In genomic region chr5:142618125-142618524, GRCh38 we compare ENCODE assay signal across 11 cellular contexts.
A peak's percentile ranks its signal among the peaks of the same experiment; 100 is the strongest.
DNase-seq lines count a peak whose midpoint lies in the region; ATAC-seq and TF ChIP-seq lines count a peak whose summit lies in the region.
"Had no signal": no experiment of that assay in that cellular context is flagged by ENCODE, and none has a peak within 500 bp of the region (broad histone marks: within the 10 kb centered on the region; RNA-seq: fewer than 3 reads in every experiment).

No MANE protein-coding gene starts in this region.

- no peak overlapping the region for H3K4me3 ChIP-seq in tibial artery
- no peak overlapping the region for H3K4me3 ChIP-seq in esophagus squamous epithelium

- ATAC-seq in GM19463 (IDR thresholded peaks at IDR 0.05; ENCODE audit: unreplicated experiment): no peak
- ATAC-seq in GM19324 (IDR thresholded peaks at IDR 0.05; ENCODE audit: low FRiP score, unreplicated experiment): no peak

- H3K4me1 ChIP-seq in tibial artery: peaks cover 0 to 35% (median 16%) of the 10 kb centered on the region in 4 donors
- no peaks in the 10 kb centered on the region for H3K4me1 ChIP-seq in esophagus squamous epithelium

- peak overlapping the region in 1 of 2 donors; percentile 15 for H3K27ac ChIP-seq in tibial artery
- H3K27ac ChIP-seq in esophagus squamous epithelium: no peak overlapping the region

- H3K4me3 Mint-ChIP-seq in activated CD4-positive, alpha-beta memory T cell treated with anti-CD3 and anti-CD28 coated beads for 36 hours: no peak overlapping the region
- H3K4me3 Mint-ChIP-seq: activated T-helper 1 cell treated with anti-CD3 and anti-CD28 coated beads, Interleukin-12 subunit alpha, Interleukin-12 subunit beta, Interleukin-2, Interleukin-4 antibody, amounts not matched to agents 30 ng/mL and 10 ng/mL and 1 ng/mL, durations not matched to agents 14 hours and 24 hours and 36 hours; stimulated activated naive B cell treated with anti-CD40 and anti-IgM and Interleukin-4, amounts not matched to agents 10 μg/mL and 1 μg/mL and 100 μg/mL, for 72 hours had no signal

- no peak for TF ChIP-seq POLR2A in esophagus squamous epithelium (IDR thresholded peaks at IDR 0.05)

- WGBS in esophagus squamous epithelium, 2 donors: 58 to 67% methylated on average over 6 of the region's 6 CpGs

- H3K27me3 ChIP-seq in tibial artery (no peaks in the 10 kb centered on the region), esophagus squamous epithelium (no peaks in the 10 kb centered on the region)

- TF ChIP-seq CTCF in tibial artery (IDR thresholded peaks at IDR 0.05) (no peak), esophagus squamous epithelium (IDR thresholded peaks at IDR 0.05) (no peak)

- H3K9me3 ChIP-seq in tibial artery (no peaks in the 10 kb centered on the region), esophagus squamous epithelium (no peaks in the 10 kb centered on the region)

- no peak overlapping the region for H3K27ac Mint-ChIP-seq in activated CD4-positive, alpha-beta memory T cell treated with anti-CD3 and anti-CD28 coated beads for 36 hours
- H3K27ac Mint-ChIP-seq: stimulated activated naive B cell treated with anti-CD40 and anti-IgM and Interleukin-4, amounts not matched to agents 10 μg/mL and 1 μg/mL and 100 μg/mL, for 72 hours had no signal

- H3K4me1 Mint-ChIP-seq in activated CD4-positive, alpha-beta memory T cell treated with anti-CD3 and anti-CD28 coated beads for 36 hours (ENCODE audit: low read depth): peaks cover 12% of the 10 kb centered on the region
- H3K4me1 Mint-ChIP-seq: stimulated activated naive B cell treated with anti-CD40 and anti-IgM and Interleukin-4, amounts not matched to agents 10 μg/mL and 1 μg/mL and 100 μg/mL, for 72 hours had no signal

- H3K9me3 Mint-ChIP-seq in activated CD4-positive, alpha-beta memory T cell treated with anti-CD3 and anti-CD28 coated beads for 36 hours: no peaks in the 10 kb centered on the region
- H3K9me3 Mint-ChIP-seq: activated T-helper 1 cell treated with anti-CD3 and anti-CD28 coated beads, Interleukin-12 subunit alpha, Interleukin-12 subunit beta, Interleukin-2, Interleukin-4 antibody, amounts not matched to agents 30 ng/mL and 10 ng/mL and 1 ng/mL, durations not matched to agents 14 hours and 24 hours and 36 hours; stimulated activated naive B cell treated with anti-CD40 and anti-IgM and Interleukin-4, amounts not matched to agents 10 μg/mL and 1 μg/mL and 100 μg/mL, for 72 hours had no signal

- DNase-seq in AG08395 (ENCODE audit: low spot score): peak; percentile 67
- peak; percentile 96 for DNase-seq in HCEC 1CT
- peak; percentile 73 for DNase-seq in activated CD4-positive, alpha-beta memory T cell treated with anti-CD3 and anti-CD28 coated beads for 36 hours
- DNase-seq in hepatic stellate cell (ENCODE audit: low spot score): peak; percentile 60
- DNase-seq in tibial artery: no peak
- DNase-seq in esophagus squamous epithelium (lab: John Stamatoyannopoulos, UW): no peak
- DNase-seq: NCI-H2107; stimulated activated naive B cell treated with anti-CD40 and anti-IgM and Interleukin-4, amounts not matched to agents 10 μg/mL and 1 μg/mL and 100 μg/mL, for 72 hours had no signal

- CTCF ChIA-PET in activated CD4-positive, alpha-beta memory T cell treated with anti-CD3 and anti-CD28 coated beads for 36 hours (lab: Charles Lee): interaction anchor here (1.2 to 1.8 kb wide), 4 partner anchors 27 to 95 kb away, joined by 3 to 12 read pairs (median 5); no protein-coding TSS in a partner anchor

- POLR2A ChIA-PET in activated CD4-positive, alpha-beta memory T cell treated with anti-CD3 and anti-CD28 coated beads for 36 hours (lab: Charles Lee): no interaction called here

- H3K36me3 ChIP-seq in tibial artery (no peaks in the 10 kb centered on the region), esophagus squamous epithelium (no peaks in the 10 kb centered on the region)

- H3K36me3 Mint-ChIP-seq in activated CD4-positive, alpha-beta memory T cell treated with anti-CD3 and anti-CD28 coated beads for 36 hours: no peaks in the 10 kb centered on the region
- H3K36me3 Mint-ChIP-seq: stimulated activated naive B cell treated with anti-CD40 and anti-IgM and Interleukin-4, amounts not matched to agents 10 μg/mL and 1 μg/mL and 100 μg/mL, for 72 hours had no signal

- H3K27me3 Mint-ChIP-seq in activated CD4-positive, alpha-beta memory T cell treated with anti-CD3 and anti-CD28 coated beads for 36 hours: peaks cover 6% of the 10 kb centered on the region

- intact Hi-C loops in activated CD4-positive, alpha-beta memory T cell treated with anti-CD3 and anti-CD28 coated beads for 36 hours (cut with micrococcal nuclease): loop anchor here (10.0 kb wide), 2 partner anchors 207 to 613 kb away; no protein-coding TSS in a partner anchor
- intact Hi-C loops in tibial artery (cut with DNase I; ENCODE audit: low total_unique reads): no loop called here
- intact Hi-C loops in esophagus squamous epithelium (cut with DNase I): no loop called here

Comparison
In these comparisons a context has a peak if more than half of its experiments do, and no peak if none do; other contexts are left out.
1. DNase-seq: peak in AG08395 (single experiment), HCEC 1CT (single experiment), activated CD4-positive, alpha-beta memory T cell treated with anti-CD3 and anti-CD28 coated beads for 36 hours (single experiment) and hepatic stellate cell (single experiment); none in tibial artery (0 of 2) and esophagus squamous epithelium (single experiment).